Comparison of ENCODE assay signal across 8 cellular contexts in the genomic region with DNA sequence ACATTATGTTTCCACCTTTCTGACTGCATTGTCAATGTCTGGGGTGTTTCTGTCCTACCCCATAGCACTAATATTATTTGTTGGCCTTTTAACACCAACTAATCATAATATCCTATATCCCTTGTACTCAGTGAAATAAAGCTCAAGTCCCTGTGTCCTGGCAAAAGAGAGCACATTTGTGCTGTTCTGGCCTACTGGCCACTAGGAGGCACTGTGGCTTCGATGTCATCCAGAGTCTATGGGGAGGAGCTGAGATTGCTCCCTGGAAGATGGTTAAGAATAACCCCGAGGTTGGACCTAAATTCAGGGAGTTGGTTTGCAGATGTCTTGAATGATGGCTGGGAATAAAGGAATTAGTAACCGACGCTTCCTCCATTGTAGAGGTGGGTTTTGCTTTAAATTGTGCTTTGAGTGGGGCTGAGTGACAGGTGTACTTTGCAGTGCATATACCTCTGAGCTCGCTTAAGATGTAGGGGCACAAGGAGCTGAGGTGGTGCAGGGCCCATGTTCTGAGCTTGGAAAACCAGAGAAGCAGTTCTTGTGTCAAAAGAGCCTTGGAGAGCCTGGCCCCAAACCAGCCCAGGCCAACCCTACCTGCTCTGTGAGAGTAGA.
A peak's percentile ranks its signal among the peaks of the same experiment; 100 is the strongest.
DNase-seq lines count a peak whose midpoint lies in the region; ATAC-seq, FAIRE-seq and TF ChIP-seq lines count a peak whose summit lies in the region.

No MANE protein-coding gene starts in this region.

- H3K27ac ChIP-seq in keratinocyte (ENCODE audit: control insufficient read depth, insufficient read depth, low read length), result peak overlapping the region; percentile 47

- no peak for FAIRE-seq in keratinocyte (lab: Jason Lieb, UNC)

- ATAC-seq in GM18870 (IDR thresholded peaks at IDR 0.05; ENCODE audit: unreplicated experiment) (peak; percentile 89), HG03060 (IDR thresholded peaks at IDR 0.05; ENCODE audit: low read depth, unreplicated experiment) (peak; percentile 65)

- no peaks in the 10 kb centered on the region for H3K36me3 Mint-ChIP-seq in CD14-positive monocyte
- peaks cover 1% of the 10 kb centered on the region for H3K36me3 Mint-ChIP-seq in activated naive CD4-positive, alpha-beta T cell treated with anti-CD3 and anti-CD28 coated beads, Interleukin-2, amount 50 U/mL, for 24 hours

- no peaks in the 10 kb centered on the region for H3K36me3 ChIP-seq in keratinocyte (ENCODE audit: control insufficient read depth in 2 of 2, extremely low read depth in 1 of 2, insufficient read depth in 2 of 2, low read length in 2 of 2)

- no peaks in the 10 kb centered on the region for H3K9me3 ChIP-seq in keratinocyte (ENCODE audit: control insufficient read depth, low read depth, low read length)

- peaks cover 29% of the 10 kb centered on the region for H3K4me1 ChIP-seq in keratinocyte (ENCODE audit: control insufficient read depth, extremely low read depth, insufficient read depth, low read length)

- peaks cover 0 to 2% (median 0%) of the 10 kb centered on the region in 3 donors for H3K27me3 Mint-ChIP-seq in CD14-positive monocyte (ENCODE audit: low read depth in 3 of 3)
- no peaks in the 10 kb centered on the region for H3K27me3 Mint-ChIP-seq in activated naive CD4-positive, alpha-beta T cell treated with anti-CD3 and anti-CD28 coated beads, Interleukin-2, amount 50 U/mL, for 24 hours

- no peaks in the 10 kb centered on the region for H4K20me1 ChIP-seq in keratinocyte (ENCODE audit: control insufficient read depth, extremely low read depth, insufficient read depth, low read length)

- peaks cover 54% of the 10 kb centered on the region for H3K4me1 Mint-ChIP-seq in CD14-positive monocyte
- peaks cover 7% of the 10 kb centered on the region for H3K4me1 Mint-ChIP-seq in activated naive CD4-positive, alpha-beta T cell treated with anti-CD3 and anti-CD28 coated beads, Interleukin-2, amount 50 U/mL, for 24 hours

- no peaks in the 10 kb centered on the region for H3K9me3 Mint-ChIP-seq in CD14-positive monocyte
- H3K9me3 Mint-ChIP-seq in activated naive CD4-positive, alpha-beta T cell treated with anti-CD3 and anti-CD28 coated beads, Interleukin-2, amount 50 U/mL, for 24 hours, result no peaks in the 10 kb centered on the region

- no peak overlapping the region for H3K9ac ChIP-seq in keratinocyte (ENCODE audit: control insufficient read depth, extremely low read depth, insufficient read depth, low read length)

- dilution Hi-C loops in keratinocyte (cut with MboI; ENCODE audit: extremely low pct_ligation_motif_present, low sequenced_read_pairs), result no loop called here

- intact Hi-C loops in CD14-positive monocyte (cut with micrococcal nuclease), result loop anchor here in 1 of 2 donors (2.0 kb wide), 1 partner anchor 29 kb away; no protein-coding TSS in a partner anchor

- H3K27me3 ChIP-seq in keratinocyte (ENCODE audit: control insufficient read depth, extremely low read depth, insufficient read depth, low read length), result no peaks in the 10 kb centered on the region

- DNase-seq in CD14-positive monocyte (ENCODE audit: low spot score) (no peak), RPMI7951 (ENCODE audit: low read depth) (peak; percentile 80), keratinocyte (ENCODE audit: low read depth, low spot score) (peak; percentile 30), NCI-H524 treated with DMSO at 0.1 percent for 48 hours (lab: John Stamatoyannopoulos, UW) (no peak)
- peak; percentile 19 for DNase-seq in stimulated activated CD8-positive, alpha-beta memory T cell treated with anti-CD3 and anti-CD28 coated beads, Interleukin-4, amount 100 ng/mL, for 24 hours (ENCODE audit: low read depth)

- H3K27ac Mint-ChIP-seq in CD14-positive monocyte, result peak overlapping the region in 1 of 7 donors; percentile 60
- H3K27ac Mint-ChIP-seq in activated naive CD4-positive, alpha-beta T cell treated with anti-CD3 and anti-CD28 coated beads, Interleukin-2, amount 50 U/mL, for 24 hours, result peak overlapping the region; percentile 2

- no peaks in the 10 kb centered on the region for H3K79me2 ChIP-seq in keratinocyte (ENCODE audit: control insufficient read depth, insufficient read depth, low read length)

- no peak overlapping the region for H3K4me3 ChIP-seq in keratinocyte (ENCODE audit: control insufficient read depth in 2 of 3, extremely low read depth in 1 of 3, insufficient read depth in 2 of 3, low read depth in 1 of 3, low read length in 3 of 3)

- no peaks in the 10 kb centered on the region for H3K9me1 ChIP-seq in keratinocyte (ENCODE audit: control insufficient read depth, extremely low read depth, insufficient read depth, low read length)

- no peak overlapping the region for H3K4me3 Mint-ChIP-seq in CD14-positive monocyte
- H3K4me3 Mint-ChIP-seq in activated naive CD4-positive, alpha-beta T cell treated with anti-CD3 and anti-CD28 coated beads, Interleukin-2, amount 50 U/mL, for 24 hours, result peak overlapping the region; percentile 15

- no peak overlapping the region for H2AFZ ChIP-seq in keratinocyte (ENCODE audit: control insufficient read depth, low read length)

- H3K4me2 ChIP-seq in keratinocyte (ENCODE audit: control insufficient read depth, extremely low read depth, insufficient read depth, low read depth, low read length), result no peak overlapping the region

- TF ChIP-seq CTCF in CD14-positive monocyte (IDR thresholded peaks at IDR 0.05) (peak; percentile 89), keratinocyte (optimal IDR thresholded peaks at IDR 0.05 in 1 of 3, IDR thresholded peaks at IDR 0.05 in 1 of 3, conservative IDR thresholded peaks at IDR 0.05 in 1 of 3; ENCODE audit: extremely low read depth in 1 of 3, insufficient read depth in 2 of 3, low read length in 3 of 3) (peak; percentile 67 to 84 (median 79))

Comparison
In these comparisons a context has a peak if more than half of its experiments do, and no peak if none do; other contexts are left out.
1. DNase-seq: peak in RPMI7951 (single experiment), keratinocyte (single experiment) and stimulated activated CD8-positive, alpha-beta memory T cell treated with anti-CD3 and anti-CD28 coated beads, Interleukin-4, amount 100 ng/mL, for 24 hours (single experiment); none in CD14-positive monocyte (single experiment) and NCI-H524 treated with DMSO at 0.1 percent for 48 hours (single experiment).